10 cellular contexts compared by ENCODE assay signal in genomic region chr2:181438298-181438697, GRCh38. TPM values are rescaled to one million over a fixed set of nuclear protein-coding genes. Genes with fewer than 3 reads are reported as not detected.
A peak's percentile ranks its signal among the peaks of the same experiment; 100 is the strongest.
DNase-seq lines count a peak whose midpoint lies in the region; ATAC-seq and TF ChIP-seq lines count a peak whose summit lies in the region.
"Had no signal": no experiment of that assay in that cellular context is flagged by ENCODE, and none has a peak within 500 bp of the region (broad histone marks: within the 10 kb centered on the region; RNA-seq: fewer than 3 reads in every experiment).

No MANE protein-coding gene starts in this region.

- ATAC-seq in SK-N-SH treated with all-trans-retinoic acid at 6 μM for 48 hours: no peak
- no peak for ATAC-seq in HG03469 (IDR thresholded peaks at IDR 0.05; ENCODE audit: unreplicated experiment)

- CTCF ChIA-PET in SK-N-SH (lab: Yijun Ruan, JAX): interaction anchor here (0.7 to 0.8 kb wide), 2 partner anchors 20 to 923 kb away, joined by 3 to 4 read pairs; no protein-coding TSS in a partner anchor

- H3F3A ChIP-seq in SK-N-SH (replicated peaks; ENCODE audit: insufficient read depth): no peaks in the 10 kb centered on the region

- no peaks in the 10 kb centered on the region for H3K9me3 ChIP-seq in SK-N-SH
- H3K9me3 ChIP-seq: upper lobe of left lung had no signal

- no peak overlapping the region for H3K27ac ChIP-seq in SK-N-SH (ENCODE audit: low read depth in 2 of 2, low read length in 1 of 2)
- H3K27ac ChIP-seq: upper lobe of left lung had no signal

- no peaks in the 10 kb centered on the region for H3K4me1 Mint-ChIP-seq in nephron progenitor cell

- no peak overlapping the region for H2AFZ ChIP-seq in SK-N-SH (ENCODE audit: low read depth)

- H3K4me2 ChIP-seq in SK-N-SH: no peak overlapping the region

- no peaks in the 10 kb centered on the region for H3K79me2 ChIP-seq in SK-N-SH (ENCODE audit: insufficient read depth)

- DNase-seq in SK-N-SH (no peak), nephron progenitor cell (no peak), HPDE6-E6E7 (ENCODE audit: extremely low spot score) (no peak), activated gamma-delta T cell treated with Interleukin-2 at 50 U/mL for 16 hours (no peak)
- DNase-seq in activated CD4-positive, alpha-beta T cell treated with anti-CD3 and anti-CD28 coated beads, Interleukin-2, amount 50 U/mL, for 1 hour: peak; percentile 16
- DNase-seq: foreskin melanocyte, upper lobe of left lung had no signal

- H3K27me3 ChIP-seq in SK-N-SH (ENCODE audit: insufficient read depth): no peaks in the 10 kb centered on the region; the same call in 1 of the 2 replicates
- H3K27me3 ChIP-seq: upper lobe of left lung had no signal

- H3K9me3 Mint-ChIP-seq in nephron progenitor cell: peaks cover 17% of the 10 kb centered on the region

- no peak for TF ChIP-seq EP300 in SK-N-SH (IDR thresholded peaks at IDR 0.05; ENCODE audit: borderline replicate concordance in 1 of 2, low read depth in 1 of 2, low read length in 1 of 2)
- TF ChIP-seq EP300 in Ishikawa (IDR thresholded peaks at IDR 0.05; ENCODE audit: borderline replicate concordance): no peak

- H3K9ac ChIP-seq in SK-N-SH: no peak overlapping the region

- H3K27me3 Mint-ChIP-seq in nephron progenitor cell (ENCODE audit: low read depth, poor library complexity): peaks cover 9% of the 10 kb centered on the region

- peak; percentile 25 for TF ChIP-seq CTCF in SK-N-SH (IDR thresholded peaks at IDR 0.05)
- TF ChIP-seq CTCF in nephron progenitor cell (IDR thresholded peaks at IDR 0.05): peak; percentile 22

- H3K36me3 ChIP-seq in SK-N-SH (replicated peaks in 1 of 2; ENCODE audit: control insufficient read depth in 1 of 2, insufficient read depth in 2 of 2, low read length in 1 of 2): no peaks in the 10 kb centered on the region
- H3K36me3 ChIP-seq: upper lobe of left lung had no signal

- no peak overlapping the region for H3K4me3 ChIP-seq in SK-N-SH (ENCODE audit: low read depth in 2 of 2, low read length in 1 of 2)
- H3K4me3 ChIP-seq: upper lobe of left lung had no signal

- no peaks in the 10 kb centered on the region for H3K4me1 ChIP-seq in SK-N-SH (ENCODE audit: control insufficient read depth in 1 of 2, insufficient read depth in 2 of 2, low read depth in 1 of 2, low read length in 1 of 2)
- H3K4me1 ChIP-seq: upper lobe of left lung had no signal

- H3K9me2 ChIP-seq in SK-N-SH: no peaks in the 10 kb centered on the region

- 60% methylated on average over 2 of the region's 2 CpGs for WGBS in SK-N-SH (ENCODE audit: low lambda C conversion rate)

- no peaks in the 10 kb centered on the region for H4K20me1 ChIP-seq in SK-N-SH (ENCODE audit: insufficient read depth)

- no peaks in the 10 kb centered on the region for H3K36me3 Mint-ChIP-seq in nephron progenitor cell (ENCODE audit: low read depth)

- TF ChIP-seq RAD21 in SK-N-SH (IDR thresholded peaks at IDR 0.05; ENCODE audit: low read length) (no peak), Ishikawa (IDR thresholded peaks at IDR 0.05; ENCODE audit: low read depth) (peak; percentile 18; the same call in 1 of the 2 replicates)

- POLR2A ChIA-PET in SK-N-SH (lab: Yijun Ruan, JAX): no interaction called here

- no peak overlapping the region for H3K4me3 Mint-ChIP-seq in nephron progenitor cell

- H3K27ac Mint-ChIP-seq in nephron progenitor cell: no peak overlapping the region

TF ChIP-seq in SK-N-SH, 30 proteins besides CTCF, POLR2A, EP300 and RAD21 (continues in another document):
- TF ChIP-seq RXRA (IDR thresholded peaks at IDR 0.05; ENCODE audit: borderline replicate concordance, low read depth) (no peak), IRF3 (IDR thresholded peaks at IDR 0.05; ENCODE audit: low read depth, low read length) (no peak), SIN3A (IDR thresholded peaks at IDR 0.05; ENCODE audit: borderline replicate concordance, low read depth, low read length) (no peak), USF2 (IDR thresholded peaks at IDR 0.05; ENCODE audit: borderline replicate concordance, low read depth, low read length) (no peak), NRF1 (IDR thresholded peaks at IDR 0.05; ENCODE audit: low read depth, low read length) (no peak), EZH2phosphoT487 (IDR thresholded peaks at IDR 0.05; ENCODE audit: borderline replicate concordance, low read depth) (no peak), TCF12 (IDR thresholded peaks at IDR 0.05) (no peak)

TF ChIP-seq in SK-N-SH treated with all-trans-retinoic acid at 6 μM for 48 hours, 23 proteins besides CTCF, POLR2A, EP300 and RAD21 (continues in another document):
- TF ChIP-seq ZNF8 (CRISPR knock-in tag; IDR thresholded peaks at IDR 0.05) (no peak), BACH2 (CRISPR knock-in tag; IDR thresholded peaks at IDR 0.05; ENCODE audit: borderline replicate concordance) (no peak), CREB5 (CRISPR knock-in tag; IDR thresholded peaks at IDR 0.05; ENCODE audit: low read depth) (no peak)
- TF ChIP-seq, protein P1, sequence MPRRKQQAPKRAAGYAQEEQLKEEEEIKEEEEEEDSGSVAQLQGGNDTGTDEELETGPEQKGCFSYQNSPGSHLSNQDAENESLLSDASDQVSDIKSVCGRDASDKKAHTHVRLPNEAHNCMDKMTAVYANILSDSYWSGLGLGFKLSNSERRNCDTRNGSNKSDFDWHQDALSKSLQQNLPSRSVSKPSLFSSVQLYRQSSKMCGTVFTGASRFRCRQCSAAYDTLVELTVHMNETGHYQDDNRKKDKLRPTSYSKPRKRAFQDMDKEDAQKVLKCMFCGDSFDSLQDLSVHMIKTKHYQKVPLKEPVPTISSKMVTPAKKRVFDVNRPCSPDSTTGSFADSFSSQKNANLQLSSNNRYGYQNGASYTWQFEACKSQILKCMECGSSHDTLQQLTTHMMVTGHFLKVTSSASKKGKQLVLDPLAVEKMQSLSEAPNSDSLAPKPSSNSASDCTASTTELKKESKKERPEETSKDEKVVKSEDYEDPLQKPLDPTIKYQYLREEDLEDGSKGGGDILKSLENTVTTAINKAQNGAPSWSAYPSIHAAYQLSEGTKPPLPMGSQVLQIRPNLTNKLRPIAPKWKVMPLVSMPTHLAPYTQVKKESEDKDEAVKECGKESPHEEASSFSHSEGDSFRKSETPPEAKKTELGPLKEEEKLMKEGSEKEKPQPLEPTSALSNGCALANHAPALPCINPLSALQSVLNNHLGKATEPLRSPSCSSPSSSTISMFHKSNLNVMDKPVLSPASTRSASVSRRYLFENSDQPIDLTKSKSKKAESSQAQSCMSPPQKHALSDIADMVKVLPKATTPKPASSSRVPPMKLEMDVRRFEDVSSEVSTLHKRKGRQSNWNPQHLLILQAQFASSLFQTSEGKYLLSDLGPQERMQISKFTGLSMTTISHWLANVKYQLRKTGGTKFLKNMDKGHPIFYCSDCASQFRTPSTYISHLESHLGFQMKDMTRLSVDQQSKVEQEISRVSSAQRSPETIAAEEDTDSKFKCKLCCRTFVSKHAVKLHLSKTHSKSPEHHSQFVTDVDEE (CRISPR knock-in tag; IDR thresholded peaks at IDR 0.05): no peak

TF ChIP-seq in Ishikawa, 13 proteins besides CTCF, POLR2A, EP300 and RAD21:
- TF ChIP-seq EGR1 (IDR thresholded peaks at IDR 0.05): no peak
- no peak for TF ChIP-seq TCF12 (IDR thresholded peaks at IDR 0.05; ENCODE audit: low read depth)
- no peak for TF ChIP-seq TEAD4 (IDR thresholded peaks at IDR 0.05)
- TF ChIP-seq CEBPB (IDR thresholded peaks at IDR 0.05): no peak
- no peak for TF ChIP-seq NFIC (IDR thresholded peaks at IDR 0.05)
- TF ChIP-seq YY1 (IDR thresholded peaks at IDR 0.05; ENCODE audit: low read depth): no peak
- TF ChIP-seq MAX (IDR thresholded peaks at IDR 0.05): no peak
- TF ChIP-seq CREB1 (IDR thresholded peaks at IDR 0.05; ENCODE audit: low read depth): no peak
- TF ChIP-seq USF1 (IDR thresholded peaks at IDR 0.05): no peak
- TF ChIP-seq ZBTB7A (IDR thresholded peaks at IDR 0.05; ENCODE audit: low read depth): no peak
- TF ChIP-seq FOXM1 (IDR thresholded peaks at IDR 0.05; ENCODE audit: borderline replicate concordance, low read depth): no peak
- TF ChIP-seq, protein P2, sequence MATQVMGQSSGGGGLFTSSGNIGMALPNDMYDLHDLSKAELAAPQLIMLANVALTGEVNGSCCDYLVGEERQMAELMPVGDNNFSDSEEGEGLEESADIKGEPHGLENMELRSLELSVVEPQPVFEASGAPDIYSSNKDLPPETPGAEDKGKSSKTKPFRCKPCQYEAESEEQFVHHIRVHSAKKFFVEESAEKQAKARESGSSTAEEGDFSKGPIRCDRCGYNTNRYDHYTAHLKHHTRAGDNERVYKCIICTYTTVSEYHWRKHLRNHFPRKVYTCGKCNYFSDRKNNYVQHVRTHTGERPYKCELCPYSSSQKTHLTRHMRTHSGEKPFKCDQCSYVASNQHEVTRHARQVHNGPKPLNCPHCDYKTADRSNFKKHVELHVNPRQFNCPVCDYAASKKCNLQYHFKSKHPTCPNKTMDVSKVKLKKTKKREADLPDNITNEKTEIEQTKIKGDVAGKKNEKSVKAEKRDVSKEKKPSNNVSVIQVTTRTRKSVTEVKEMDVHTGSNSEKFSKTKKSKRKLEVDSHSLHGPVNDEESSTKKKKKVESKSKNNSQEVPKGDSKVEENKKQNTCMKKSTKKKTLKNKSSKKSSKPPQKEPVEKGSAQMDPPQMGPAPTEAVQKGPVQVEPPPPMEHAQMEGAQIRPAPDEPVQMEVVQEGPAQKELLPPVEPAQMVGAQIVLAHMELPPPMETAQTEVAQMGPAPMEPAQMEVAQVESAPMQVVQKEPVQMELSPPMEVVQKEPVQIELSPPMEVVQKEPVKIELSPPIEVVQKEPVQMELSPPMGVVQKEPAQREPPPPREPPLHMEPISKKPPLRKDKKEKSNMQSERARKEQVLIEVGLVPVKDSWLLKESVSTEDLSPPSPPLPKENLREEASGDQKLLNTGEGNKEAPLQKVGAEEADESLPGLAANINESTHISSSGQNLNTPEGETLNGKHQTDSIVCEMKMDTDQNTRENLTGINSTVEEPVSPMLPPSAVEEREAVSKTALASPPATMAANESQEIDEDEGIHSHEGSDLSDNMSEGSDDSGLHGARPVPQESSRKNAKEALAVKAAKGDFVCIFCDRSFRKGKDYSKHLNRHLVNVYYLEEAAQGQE (IDR thresholded peaks at IDR 0.05; ENCODE audit: low read depth): no peak
- TF ChIP-seq TAF1 (IDR thresholded peaks at IDR 0.05; ENCODE audit: low read depth): no peak
TF ChIP-seq in Ishikawa: peak in this region for 0.

RNA-seq across cellular contexts. Expression of gene ITGA4, which starts 18.9 kb away (rescaled TPM):
- 10.5 and 12.5 TPM in 2 replicates for polyA plus RNA-seq in SK-N-SH (2012; rRNA removed)
- 14.1 and 15.4 TPM in 2 replicates for polyA plus RNA-seq in SK-N-SH (2012; cell fraction: cytosol; rRNA removed)
- 7.0 and 12.7 TPM in 2 replicates for polyA plus RNA-seq in SK-N-SH (2012; cell fraction: nucleus; rRNA removed)
